ENCODE assay signal across 24 cellular contexts in the genomic region with DNA sequence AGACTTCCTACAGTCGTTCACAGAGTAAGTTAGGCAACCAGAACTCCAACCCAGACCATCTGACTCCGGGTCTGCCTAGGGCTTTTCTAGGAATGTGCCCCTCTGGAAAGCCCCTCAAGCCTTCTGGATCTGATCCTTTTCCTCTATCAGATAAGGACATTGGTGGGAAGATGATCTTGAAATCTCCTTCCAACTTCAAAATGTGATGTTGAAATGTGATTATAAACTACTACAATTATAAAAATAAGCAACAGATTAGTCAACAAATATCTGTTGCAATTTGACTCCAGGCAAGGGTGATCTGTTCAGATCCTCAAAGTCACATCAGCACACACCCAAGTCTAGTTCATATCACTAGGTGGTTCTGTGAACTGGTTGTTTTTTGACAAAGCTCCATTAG.
A peak's percentile ranks its signal among the peaks of the same experiment; 100 is the strongest.
DNase-seq lines count a peak whose midpoint lies in the region; ATAC-seq, FAIRE-seq and TF ChIP-seq lines count a peak whose summit lies in the region.
"Had no signal": no experiment of that assay in that cellular context is flagged by ENCODE, and none has a peak within 500 bp of the region (broad histone marks: within the 10 kb centered on the region; RNA-seq: fewer than 3 reads in every experiment).

No MANE protein-coding gene starts in this region.

- peaks cover 22 to 32% of the 10 kb centered on the region in 2 donors for H3K4me1 Mint-ChIP-seq in natural killer cell treated with Interleukin-12 subunit alpha and Interleukin-12 subunit beta and Interleukin-15 and Interleukin-18, amount 100 ng/mL, for 72 hours (ENCODE audit: low read depth in 2 of 2)

- peak; percentile 17 for DNase-seq in NCI-H748 (lab: John Stamatoyannopoulos, UW; ENCODE audit: unreplicated experiment)
- no peak for DNase-seq in NCI-H748 treated with DMSO at 0.1 percent for 48 hours (lab: John Stamatoyannopoulos, UW)
- DNase-seq in RWPE2 (ENCODE audit: low spot score): no peak
- DNase-seq in fibroblast of the conjunctiva (ENCODE audit: low read depth): peak; percentile 14
- DNase-seq in suprapubic skin (ENCODE audit: low spot score in 2 of 2): no peak
- DNase-seq in natural killer cell treated with Interleukin-12 subunit alpha and Interleukin-12 subunit beta and Interleukin-15 and Interleukin-18, amount 100 ng/mL, for 72 hours (ENCODE audit: low spot score): no peak
- no peak for DNase-seq in D721Med (ENCODE audit: insufficient read length, low spot score)
- DNase-seq: activated CD4-positive, alpha-beta T cell treated with anti-CD3 and anti-CD28 coated beads for 1 hour; effector CD8-positive, alpha-beta T cell; MM.1S; naive B cell; NCI-H1694; NCI-H345; ovary; right cardiac atrium; stimulated activated CD8-positive, alpha-beta memory T cell treated with anti-CD3 and anti-CD28 coated beads, Interleukin-4, amount 100 ng/mL, for 48 hours; uterus had no signal

- H3K9me3 ChIP-seq in RWPE2 (ENCODE audit: severe bottlenecking): no peaks in the 10 kb centered on the region
- no peaks in the 10 kb centered on the region for H3K9me3 ChIP-seq in suprapubic skin
- H3K9me3 ChIP-seq: BLaER1 treated with 17β-estradiol and CSF1 and Interleukin-3, amounts not matched to agents 10 nM and 100 nM; esophagus muscularis mucosa; ovary; uterus had no signal

- FAIRE-seq in D721Med (lab: Jason Lieb, UNC): no peak
- FAIRE-seq: G401.6 had no signal

- peaks cover 21% of the 10 kb centered on the region for H3K4me1 ChIP-seq in RWPE2 (ENCODE audit: insufficient read depth, poor library complexity, severe bottlenecking)
- H3K4me1 ChIP-seq in suprapubic skin: peaks cover 13% of the 10 kb centered on the region
- H3K4me1 ChIP-seq: esophagus muscularis mucosa, uterus had no signal

- no peaks in the 10 kb centered on the region for H3K36me3 ChIP-seq in RWPE2 (ENCODE audit: low read depth)
- H3K36me3 ChIP-seq in suprapubic skin: no peaks in the 10 kb centered on the region
- H3K36me3 ChIP-seq: BLaER1 treated with 17β-estradiol and CSF1 and Interleukin-3, amounts not matched to agents 10 nM and 100 nM; esophagus muscularis mucosa; ovary; uterus had no signal

- H3K27me3 Mint-ChIP-seq in natural killer cell treated with Interleukin-12 subunit alpha and Interleukin-12 subunit beta and Interleukin-15 and Interleukin-18, amount 100 ng/mL, for 72 hours: no peaks in the 10 kb centered on the region
- H3K27me3 Mint-ChIP-seq: activated naive CD8-positive, alpha-beta T cell; IgD-negative memory B cell; naive B cell had no signal

- TF ChIP-seq CTCF in RWPE2 (IDR thresholded peaks at IDR 0.05; ENCODE audit: poor library complexity, severe bottlenecking): no peak
- TF ChIP-seq CTCF in suprapubic skin (IDR thresholded peaks at IDR 0.05): no peak
- no peak for TF ChIP-seq CTCF in D721Med (IDR thresholded peaks at IDR 0.05; ENCODE audit: insufficient read depth, missing control alignments)

- H3K27ac Mint-ChIP-seq in natural killer cell treated with Interleukin-12 subunit alpha and Interleukin-12 subunit beta and Interleukin-15 and Interleukin-18, amount 100 ng/mL, for 72 hours: no peak overlapping the region
- H3K27ac Mint-ChIP-seq: activated naive CD8-positive, alpha-beta T cell; activated T-helper 1 cell treated with anti-CD3 and anti-CD28 coated beads, Interleukin-12 subunit alpha, Interleukin-12 subunit beta, Interleukin-2, Interleukin-4 antibody, amounts not matched to agents 30 ng/mL and 10 ng/mL and 1 ng/mL, durations not matched to agents 14 hours and 24 hours and 36 hours; IgD-negative memory B cell; naive B cell had no signal

- H3K27ac ChIP-seq in RWPE2 (ENCODE audit: poor library complexity, severe bottlenecking) (no peak overlapping the region), suprapubic skin (peak overlapping the region; percentile 29)
- H3K27ac ChIP-seq: esophagus muscularis mucosa, ovary, uterus had no signal

- H3K36me3 Mint-ChIP-seq in natural killer cell treated with Interleukin-12 subunit alpha and Interleukin-12 subunit beta and Interleukin-15 and Interleukin-18, amount 100 ng/mL, for 72 hours: peaks cover 5% of the 10 kb centered on the region

- no peaks in the 10 kb centered on the region for H3K9me3 Mint-ChIP-seq in natural killer cell treated with Interleukin-12 subunit alpha and Interleukin-12 subunit beta and Interleukin-15 and Interleukin-18, amount 100 ng/mL, for 72 hours
- H3K9me3 Mint-ChIP-seq: activated T-helper 1 cell treated with anti-CD3 and anti-CD28 coated beads, Interleukin-12 subunit alpha, Interleukin-12 subunit beta, Interleukin-2, Interleukin-4 antibody, amounts not matched to agents 30 ng/mL and 10 ng/mL and 1 ng/mL, durations not matched to agents 14 hours and 24 hours and 36 hours; IgD-negative memory B cell; naive B cell had no signal

- H3K4me3 ChIP-seq in RWPE2 (ENCODE audit: severe bottlenecking): no peak overlapping the region
- no peak overlapping the region for H3K4me3 ChIP-seq in suprapubic skin
- H3K4me3 ChIP-seq: BLaER1 treated with 17β-estradiol and CSF1 and Interleukin-3, amounts not matched to agents 10 nM and 100 nM; esophagus muscularis mucosa; ovary; uterus had no signal

- no peak for TF ChIP-seq POLR2A in suprapubic skin (IDR thresholded peaks at IDR 0.05)

- ATAC-seq in RWPE2 (ENCODE audit: low read depth) (peak; percentile 58), GM21515 (IDR thresholded peaks at IDR 0.05; ENCODE audit: unreplicated experiment) (no peak)
- no peak for ATAC-seq in natural killer cell treated with Interleukin-12 subunit alpha and Interleukin-12 subunit beta and Interleukin-15 and Interleukin-18, amount 100 ng/mL, for 72 hours
- ATAC-seq: right cardiac atrium had no signal

- 38% methylated on average over 2 of the region's 2 CpGs for WGBS in suprapubic skin

- TF ChIP-seq EP300 in suprapubic skin (IDR thresholded peaks at IDR 0.05): no peak

- H3K27me3 ChIP-seq in RWPE2 (ENCODE audit: insufficient read depth, poor library complexity, severe bottlenecking): no peaks in the 10 kb centered on the region
- H3K27me3 ChIP-seq in suprapubic skin: no peaks in the 10 kb centered on the region
- H3K27me3 ChIP-seq: BLaER1 treated with 17β-estradiol and CSF1 and Interleukin-3, amounts not matched to agents 10 nM and 100 nM; esophagus muscularis mucosa; ovary; uterus had no signal

- H3K4me3 Mint-ChIP-seq in natural killer cell treated with Interleukin-12 subunit alpha and Interleukin-12 subunit beta and Interleukin-15 and Interleukin-18, amount 100 ng/mL, for 72 hours: no peak overlapping the region
- H3K4me3 Mint-ChIP-seq: activated naive CD8-positive, alpha-beta T cell; activated T-helper 1 cell treated with anti-CD3 and anti-CD28 coated beads, Interleukin-12 subunit alpha, Interleukin-12 subunit beta, Interleukin-2, Interleukin-4 antibody, amounts not matched to agents 30 ng/mL and 10 ng/mL and 1 ng/mL, durations not matched to agents 14 hours and 24 hours and 36 hours; IgD-negative memory B cell; naive B cell had no signal

Comparison
In these comparisons a context has a peak if more than half of its experiments do, and no peak if none do; other contexts are left out.
1. DNase-seq: peak in NCI-H748 (single experiment) and fibroblast of the conjunctiva (single experiment); none in NCI-H748 treated with DMSO at 0.1 percent for 48 hours (single experiment), RWPE2 (single experiment), suprapubic skin (0 of 2), natural killer cell treated with Interleukin-12 subunit alpha and Interleukin-12 subunit beta and Interleukin-15 and Interleukin-18, amount 100 ng/mL, for 72 hours (single experiment) and D721Med (single experiment).